Comparison of ENCODE assay signal across 21 cellular contexts in the genomic region with DNA sequence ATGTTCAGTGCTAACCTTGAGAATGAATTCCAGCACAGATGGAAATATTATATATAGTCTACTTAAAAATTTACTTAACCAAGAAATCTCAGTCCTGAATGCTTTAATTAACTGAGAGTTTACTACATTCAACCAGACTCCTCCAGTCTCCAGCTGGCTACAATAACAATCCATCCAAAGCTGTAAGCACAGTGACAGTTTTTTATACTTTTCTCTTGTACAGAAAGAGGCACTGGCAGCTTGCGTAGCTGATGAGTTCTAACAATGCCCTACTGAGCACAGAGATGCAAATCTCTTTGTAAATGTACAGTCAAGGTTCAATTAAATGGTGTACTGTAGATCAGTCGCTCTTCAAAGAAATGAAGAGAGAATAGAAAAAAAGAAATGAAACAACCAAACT.
"Had no signal": no experiment of that assay in that cellular context is flagged by ENCODE, and none has a peak within 500 bp of the region (broad histone marks: within the 10 kb centered on the region; RNA-seq: fewer than 3 reads in every experiment).

No MANE protein-coding gene starts in this region.

- H3K36me3 ChIP-seq: colonic mucosa had no signal

- DNase-seq: activated CD4-positive, alpha-beta T cell treated with anti-CD3 and anti-CD28 coated beads, Interleukin-2, amount 10 ng/mL, durations not matched to agents 24 days and 14 days; activated CD8-positive, alpha-beta T cell treated with anti-CD3 and anti-CD28 coated beads for 36 hours; activated naive CD4-positive, alpha-beta T cell; activated naive CD8-positive, alpha-beta T cell treated with anti-CD3 and anti-CD28 coated beads for 36 hours; activated T-cell treated with anti-CD3 and anti-CD28 coated beads, Interleukin-2, amount 50 U/mL, for 1 hour; amygdala; body of pancreas; caudate nucleus; colonic mucosa; hippocampal formation; mucosa of descending colon; naive B cell; stimulated activated CD4-positive, alpha-beta T cell treated with anti-CD3 and anti-CD28 coated beads, Interleukin-4, amount 100 ng/mL, for 24 hours; T-cell; T1000; upper lobe of right lung had no signal

- H3K4me1 ChIP-seq: colonic mucosa, upper lobe of right lung had no signal

- H3K4me3 ChIP-seq: body of pancreas, colonic mucosa, mucosa of descending colon, smooth muscle cell, upper lobe of right lung had no signal

- H3K27me3 ChIP-seq: body of pancreas, colonic mucosa, upper lobe of right lung had no signal

- H2AFZ ChIP-seq: parathyroid adenoma had no signal

- H3K4me2 ChIP-seq: smooth muscle cell had no signal

- H3K9ac ChIP-seq: parathyroid adenoma had no signal

- ATAC-seq: activated CD8-positive, alpha-beta T cell treated with anti-CD3 and anti-CD28 coated beads for 36 hours; activated T-helper 17 cell treated with anti-CD3 and anti-CD28 coated beads, Interleukin-2, amount 50 U/mL, for 72 hours; body of pancreas; mucosa of descending colon; sciatic nerve; stimulated activated memory B cell treated with anti-CD40 and anti-IgM and Interleukin-4, amounts not matched to agents 10 μg/mL and 1 μg/mL and 100 μg/mL, for 72 hours; T-cell; upper lobe of right lung had no signal

- H3K9me3 ChIP-seq: body of pancreas, colonic mucosa, mucosa of descending colon, upper lobe of right lung had no signal

- H3K27ac ChIP-seq: body of pancreas, colonic mucosa, parathyroid adenoma, upper lobe of right lung had no signal
